In genomic region chr4:8191136-8191747, GRCh38 we compare ENCODE assay signal across 8 cellular contexts. TPM values are rescaled to one million over a fixed set of nuclear protein-coding genes. Genes with fewer than 3 reads are reported as not detected.
DNase-seq lines count a peak whose midpoint lies in the region; ATAC-seq, FAIRE-seq and TF ChIP-seq lines count a peak whose summit lies in the region.

No MANE protein-coding gene starts in this region.

- peak overlapping the region in 1 of 2 donors; percentile 70 for H3K27ac ChIP-seq in small intestine (ENCODE audit: low read depth in 1 of 2, low read length in 1 of 2)

- H3K4me3 Mint-ChIP-seq in mesothelial cell of epicardium = no peak overlapping the region

- H3K36me3 Mint-ChIP-seq in mesothelial cell of epicardium = no peaks in the 10 kb centered on the region

- peak; percentile 83 for DNase-seq in ELR (ENCODE audit: low read depth)
- peak; percentile 88 for DNase-seq in UCSD-AML1 (lab: John Stamatoyannopoulos, UW; ENCODE audit: unreplicated experiment)
- peak; percentile 79 for DNase-seq in left ventricle myocardium superior
- DNase-seq in small intestine = peak; percentile 59
- DNase-seq in mesothelial cell of epicardium (ENCODE audit: low spot score in 2 of 2, unreplicated experiment in 2 of 2) = no peak

- H3K4me1 Mint-ChIP-seq in mesothelial cell of epicardium = peaks cover 22% of the 10 kb centered on the region

- intact Hi-C loops in left ventricle myocardium superior (cut with micrococcal nuclease) = no loop called here

- no peak for TF ChIP-seq CTCF in mesothelial cell of epicardium (IDR thresholded peaks at IDR 0.05; ENCODE audit: unreplicated experiment)

- no peak overlapping the region for H3K27ac Mint-ChIP-seq in mesothelial cell of epicardium

- no peaks in the 10 kb centered on the region for H3K4me1 ChIP-seq in small intestine (ENCODE audit: control insufficient read depth in 2 of 2, insufficient read depth in 1 of 2, low read depth in 1 of 2, low read length in 1 of 2)

- H3K9me3 Mint-ChIP-seq in mesothelial cell of epicardium = no peaks in the 10 kb centered on the region

- no peak overlapping the region for H3K4me3 ChIP-seq in small intestine (ENCODE audit: low read depth in 1 of 2, low read length in 2 of 2)

- FAIRE-seq in small intestine (lab: Jason Lieb, UNC) = no peak

- H3K27me3 Mint-ChIP-seq in mesothelial cell of epicardium (ENCODE audit: low read depth) = no peaks in the 10 kb centered on the region

- no peaks in the 10 kb centered on the region for H3K27me3 ChIP-seq in small intestine (ENCODE audit: control insufficient read depth in 2 of 2, insufficient read depth in 2 of 2, low read length in 2 of 2)

- no peaks in the 10 kb centered on the region for H3K36me3 ChIP-seq in small intestine (ENCODE audit: control insufficient read depth in 2 of 2, insufficient read depth in 2 of 2, low read length in 2 of 2)

- no peaks in the 10 kb centered on the region for H3K9me3 ChIP-seq in small intestine (ENCODE audit: control insufficient read depth, low read depth)

- ATAC-seq in HG02981 (IDR thresholded peaks at IDR 0.05; ENCODE audit: unreplicated experiment) (peak; percentile 22), left ventricle myocardium superior (peak; percentile 59), HG03521 (IDR thresholded peaks at IDR 0.05; ENCODE audit: unreplicated experiment) (no peak), HG02970 (IDR thresholded peaks at IDR 0.05; ENCODE audit: low FRiP score, unreplicated experiment) (no peak)

- 45 to 54% (median 51%) methylated on average over 23 of the region's 23 CpGs for WGBS in small intestine, 3 donors

RNA-seq across cellular contexts. Expression of gene SH3TC1, which starts 7.8 kb away (rescaled TPM):
- total RNA-seq in left ventricle myocardium superior = 8.7 TPM
- polyA plus RNA-seq in small intestine = 1 to 10 TPM in 2 of 3 donors, under 1 TPM in 1; 0.45 to 8.2 (median 4.3) TPM
- 22.0 to 24.0 TPM (median 23.2 TPM) in 3 replicates for total RNA-seq in mesothelial cell of epicardium

RNA-seq across cellular contexts. Expression of gene ABLIM2, which starts 32.6 kb away (rescaled TPM):
- total RNA-seq in left ventricle myocardium superior = 28.3 TPM
- 10 to 100 TPM in 1 of 3 donors, 1 to 10 TPM in 2; 1.1 to 12.7 (median 6.6) TPM for polyA plus RNA-seq in small intestine
- total RNA-seq in mesothelial cell of epicardium = 2.7 to 3.5 TPM (median 3.1 TPM) in 3 replicates

Comparison
In these comparisons a context has a peak if more than half of its experiments do, and no peak if none do; other contexts are left out.
1. DNase-seq: peak in ELR (single experiment), UCSD-AML1 (single experiment), left ventricle myocardium superior (single experiment) and small intestine (single experiment); none in mesothelial cell of epicardium (0 of 2).
2. ATAC-seq: peak in HG02981 (single experiment) and left ventricle myocardium superior (single experiment); none in HG03521 (single experiment) and HG02970 (single experiment).